In the genomic region with DNA sequence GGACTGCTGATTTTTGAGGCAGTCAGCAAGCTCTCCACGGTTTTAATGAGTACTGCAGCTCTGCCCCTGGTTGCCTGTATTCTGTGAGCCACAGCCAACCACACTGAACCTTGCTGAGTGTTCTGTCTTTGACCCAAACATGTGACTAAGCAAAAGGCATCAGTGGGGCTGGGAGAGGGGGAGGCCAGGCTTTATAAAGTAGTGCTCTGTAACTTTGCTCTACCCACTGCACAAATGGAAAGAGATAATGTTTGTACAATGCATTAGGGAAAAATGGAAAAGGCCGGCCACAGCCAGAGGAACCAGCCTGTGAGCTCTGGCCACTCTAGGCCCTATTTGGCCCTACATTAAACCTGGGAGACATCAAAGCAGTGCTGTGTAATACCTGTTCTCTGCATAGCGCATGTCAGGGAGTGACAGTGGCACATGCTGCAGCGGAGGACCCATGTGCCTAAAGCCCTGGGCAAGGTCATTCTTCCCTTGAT, we compare ENCODE assay signal across 1 cellular context.
TF ChIP-seq lines count a peak whose summit lies in the region.

No MANE protein-coding gene starts in this region.

TF ChIP-seq in liver, 16 proteins besides CTCF, POLR2A, EP300 and RAD21 (continued from another document):
- TF ChIP-seq ZBTB33 (IDR thresholded peaks at IDR 0.05) (no peak), HNF4A (conservative IDR thresholded peaks at IDR 0.05) (peak in 1 of 2 donors; percentile 53)
